Comparison of ENCODE assay signal across 8 cellular contexts in genomic region chr12:118377891-118378470, GRCh38. TPM values are rescaled to one million over a fixed set of nuclear protein-coding genes. Genes with fewer than 3 reads are reported as not detected.
DNase-seq lines count a peak whose midpoint lies in the region; ATAC-seq and TF ChIP-seq lines count a peak whose summit lies in the region.

No MANE protein-coding gene starts in this region.

- H3K4me1 ChIP-seq in DOHH2 (ENCODE audit: control insufficient read depth, low read length), result peaks cover 31% of the 10 kb centered on the region
- peaks cover 32% of the 10 kb centered on the region for H3K4me1 ChIP-seq in adipocyte (ENCODE audit: control insufficient read depth, insufficient read depth, low read length)
- H3K4me1 ChIP-seq in psoas muscle, result peaks cover 32% of the 10 kb centered on the region
- H3K4me1 ChIP-seq in aorta (ENCODE audit: control insufficient read depth in 1 of 2, insufficient read depth in 2 of 2, low read length in 2 of 2), result no peaks in the 10 kb centered on the region

- H3K79me2 ChIP-seq in DOHH2 (ENCODE audit: control insufficient read depth, low read length), result peaks cover 44% of the 10 kb centered on the region
- peaks cover 40% of the 10 kb centered on the region for H3K79me2 ChIP-seq in SU-DHL-6 (ENCODE audit: insufficient read depth, low read length)

- ATAC-seq in left cardiac atrium, result no peak
- no peak for ATAC-seq in psoas muscle
- peak; percentile 46 for ATAC-seq in aorta (ENCODE audit: low FRiP score)
- ATAC-seq in HG03045 (IDR thresholded peaks at IDR 0.05; ENCODE audit: unreplicated experiment), result no peak

- H3K36me3 ChIP-seq in DOHH2 (ENCODE audit: control insufficient read depth, low read length) (peaks cover 24% of the 10 kb centered on the region), SU-DHL-6 (ENCODE audit: low read length) (peaks cover 11% of the 10 kb centered on the region; the same call in 1 of the 2 replicates), adipocyte (ENCODE audit: control insufficient read depth, insufficient read depth, low read length, severe bottlenecking) (peaks cover 29% of the 10 kb centered on the region), psoas muscle (ENCODE audit: insufficient read depth in 1 of 2, low read depth in 1 of 2) (peaks cover 3 to 39% of the 10 kb centered on the region in 2 donors), aorta (ENCODE audit: control insufficient read depth in 1 of 2, insufficient read depth in 2 of 2, low read length in 1 of 2) (peaks cover 4% of the 10 kb centered on the region in 2 donors)

- peak; percentile 72 for DNase-seq in LoVo (ENCODE audit: low spot score)
- peak; percentile 79 for DNase-seq in adipocyte (ENCODE audit: low read depth)
- peak; percentile 54 for DNase-seq in left cardiac atrium
- DNase-seq in psoas muscle, result peak; percentile 56 to 68
- DNase-seq in aorta, result peak; percentile 57 to 86

- TF ChIP-seq CTCF in DOHH2 (IDR thresholded peaks at IDR 0.05; ENCODE audit: low read depth, low read length, poor library complexity, severe bottlenecking) (peak; percentile 95), SU-DHL-6 (IDR thresholded peaks at IDR 0.05; ENCODE audit: insufficient read depth, low read length, poor library complexity, severe bottlenecking) (peak; percentile 90), psoas muscle (IDR thresholded peaks at IDR 0.05) (peak; percentile 98)

- H4K20me1 ChIP-seq in DOHH2 (ENCODE audit: control insufficient read depth, insufficient read depth, low read depth, low read length) (0 out of 2 replicates have a peak, but pooled peaks cover 4% of the 10 kb centered on the region), SU-DHL-6 (ENCODE audit: low read depth, low read length) (peaks cover 8% of the 10 kb centered on the region)

- H3K9ac ChIP-seq in SU-DHL-6 (ENCODE audit: low read length) (peak overlapping the region; percentile 77), adipocyte (ENCODE audit: low read length) (peak overlapping the region; percentile 94)

- H3K9me2 ChIP-seq in DOHH2 (replicated peaks; ENCODE audit: control insufficient read depth, low read length) (no peaks in the 10 kb centered on the region), SU-DHL-6 (replicated peaks; ENCODE audit: insufficient read depth, low read length) (no peaks in the 10 kb centered on the region)

- H3F3A ChIP-seq in DOHH2 (ENCODE audit: control insufficient read depth, insufficient read depth), result peaks cover 7% of the 10 kb centered on the region; the same call in 1 of the 2 replicates
- peaks cover 29% of the 10 kb centered on the region for H3F3A ChIP-seq in SU-DHL-6 (ENCODE audit: insufficient read depth)

- intact Hi-C loops in left cardiac atrium (cut with DNase I), result loop anchor here in 1 of 2 donors (2.0 to 10.0 kb wide), 2 partner anchors 257 to 503 kb away; no protein-coding TSS in a partner anchor
- intact Hi-C loops in psoas muscle (cut with DNase I), result loop anchor here (2.0 to 10.0 kb wide), 3 partner anchors 191 to 503 kb away; no protein-coding TSS in a partner anchor
- intact Hi-C loops in aorta (cut with DNase I), result loop anchor here (5.0 to 10.0 kb wide), 5 partner anchors 196 to 799 kb away; partner anchors contain the start of genes HSPB8 (in 1 of the 2) and PEBP1 (in 1 of the 2)

- H3K27ac ChIP-seq in DOHH2 (ENCODE audit: low read depth, low read length) (peak overlapping the region; percentile 63), SU-DHL-6 (ENCODE audit: low read depth, low read length) (peak overlapping the region; percentile 74), psoas muscle (peak overlapping the region; percentile 96), aorta (ENCODE audit: low read depth in 1 of 2, low read length in 2 of 2) (no peak overlapping the region)

- H3K9me3 ChIP-seq in DOHH2 (ENCODE audit: control insufficient read depth, insufficient read depth, low read length) (no peaks in the 10 kb centered on the region), SU-DHL-6 (ENCODE audit: insufficient read depth, low read length) (no peaks in the 10 kb centered on the region), adipocyte (ENCODE audit: control insufficient read depth, low read length) (no peaks in the 10 kb centered on the region), psoas muscle (no peaks in the 10 kb centered on the region), aorta (ENCODE audit: control insufficient read depth, low read length) (no peaks in the 10 kb centered on the region)

- whole genome bisulfite sequencing in psoas muscle, 3 donors, result 31 to 35% (median 33%) methylated on average over 8 of the region's 8 CpGs
- WGBS in aorta, 2 donors, result 34% methylated on average over 8 of the region's 8 CpGs

- H2AFZ ChIP-seq in SU-DHL-6 (ENCODE audit: low read depth, low read length, severe bottlenecking), result no peak overlapping the region

- H3K27me3 ChIP-seq in DOHH2 (ENCODE audit: control insufficient read depth, low read length) (no peaks in the 10 kb centered on the region), SU-DHL-6 (ENCODE audit: low read length) (no peaks in the 10 kb centered on the region), adipocyte (replicated peaks; ENCODE audit: control insufficient read depth, insufficient read depth, low read length) (no peaks in the 10 kb centered on the region), psoas muscle (ENCODE audit: insufficient read depth in 3 of 3, low read length in 2 of 3) (no peaks in the 10 kb centered on the region), aorta (ENCODE audit: control insufficient read depth in 1 of 2, insufficient read depth in 2 of 2, low read length in 1 of 2) (no peaks in the 10 kb centered on the region)

- H3K4me2 ChIP-seq in DOHH2 (ENCODE audit: low read length) (peak overlapping the region; percentile 80), SU-DHL-6 (ENCODE audit: low read depth, low read length, poor library complexity, severe bottlenecking) (peak overlapping the region; percentile 88)

- H3K4me3 ChIP-seq in DOHH2 (ENCODE audit: low read length) (peak overlapping the region; percentile 81), SU-DHL-6 (ENCODE audit: insufficient read depth, low read length, poor library complexity, severe bottlenecking) (peak overlapping the region; percentile 66), adipocyte (ENCODE audit: low read length) (peak overlapping the region; percentile 97), psoas muscle (peak overlapping the region; percentile 99), aorta (ENCODE audit: low read length in 2 of 2) (peak overlapping the region; percentile 94 to 99)

RNA-seq across cellular contexts. Expression of gene SUDS3, which starts 1.6 kb away (rescaled TPM):
- total RNA-seq in left cardiac atrium (10 to 100 TPM; 18.1 to 19.7 TPM), psoas muscle (10 to 100 TPM; 15.6 to 27.1 (median 22.4) TPM), aorta (10 to 100 TPM; 26.7 to 32.4 TPM)
- polyA plus RNA-seq in psoas muscle (10 to 100 TPM in 1 of 3 donors, 1 to 10 TPM in 2; 8.3 to 27.8 (median 9.0) TPM), aorta (10 to 100 TPM; 14.2 to 15.0 TPM)

RNA-seq across cellular contexts. Expression of gene TAOK3, which starts 5.3 kb away (rescaled TPM):
- 10 to 100 TPM; 15.0 to 23.1 TPM for total RNA-seq in left cardiac atrium
- total RNA-seq in psoas muscle, result 10 to 100 TPM; 13.5 to 18.4 (median 18.2) TPM
- 10 to 100 TPM in 1 of 3 donors, 1 to 10 TPM in 2; 6.5 to 22.2 (median 7.5) TPM for polyA plus RNA-seq in psoas muscle
- 10 to 100 TPM; 31.1 to 45.4 TPM for total RNA-seq in aorta
- polyA plus RNA-seq in aorta, result 10 to 100 TPM; 14.9 to 30.9 TPM

Comparison
In these comparisons a context has a peak if more than half of its experiments do, and no peak if none do; other contexts are left out.
1. H3K27ac ChIP-seq: peak in DOHH2 (single experiment), SU-DHL-6 (single experiment) and psoas muscle (single experiment); none in aorta (0 of 2).
2. Peak in every context shown above with its lines, with median percentiles within 50 percentile points of each other: H3K4me3 ChIP-seq, CTCF ChIP-seq and DNase-seq.